Comparison of ENCODE assay signal across 22 cellular contexts in the genomic region with DNA sequence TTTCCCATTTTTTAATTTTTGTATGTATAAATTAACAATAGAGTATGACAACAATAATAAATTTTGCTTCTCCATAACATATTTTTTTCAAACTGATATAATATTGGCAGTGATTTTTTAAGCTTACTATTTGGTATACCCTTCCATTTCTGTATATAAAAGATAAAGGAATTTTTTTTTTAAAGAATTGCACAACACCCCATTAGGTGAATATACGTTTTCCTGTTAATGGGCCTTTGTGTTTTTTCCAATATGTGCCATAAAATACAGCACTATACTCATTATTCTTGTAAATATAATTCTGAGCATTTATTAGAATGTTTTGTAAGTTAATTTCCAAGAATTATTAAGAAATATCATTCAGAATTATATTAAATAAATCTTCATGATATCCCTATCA.
"Had no signal": no experiment of that assay in that cellular context is flagged by ENCODE, and none has a peak within 500 bp of the region (broad histone marks: within the 10 kb centered on the region; RNA-seq: fewer than 3 reads in every experiment).

No MANE protein-coding gene starts in this region.

- H3K36me3 ChIP-seq: esophagus muscularis mucosa, gastrocnemius medialis, heart right ventricle, left lung, lower lobe of right lung had no signal

- ATAC-seq: gastrocnemius medialis; heart right ventricle; left cardiac atrium; left lung; left ventricle myocardium superior; lower lobe of right lung; mucosa of descending colon; naive thymus-derived CD8-positive, alpha-beta T cell had no signal

- DNase-seq: dermis blood vessel endothelial cell; dorsolateral prefrontal cortex; effector CD4-positive, alpha-beta T cell; effector memory CD4-positive, alpha-beta T cell; foreskin melanocyte; gastrocnemius medialis; glutamatergic neuron; head of caudate nucleus; heart right ventricle; hippocampal formation; left cardiac atrium; left lung; left ventricle myocardium superior; lower lobe of right lung; mesenchymal stem cell; mucosa of descending colon; naive B cell; naive thymus-derived CD8-positive, alpha-beta T cell had no signal

- H3K27ac ChIP-seq: coronary artery, esophagus muscularis mucosa, gastrocnemius medialis, heart right ventricle, left lung, lower lobe of right lung had no signal

- H3K9me3 ChIP-seq: lower lobe of right lung, mucosa of descending colon had no signal

- H3K4me1 ChIP-seq: gastrocnemius medialis, heart right ventricle, left lung, lower lobe of right lung had no signal

- H3K27me3 ChIP-seq: dorsolateral prefrontal cortex, esophagus muscularis mucosa, gastrocnemius medialis, heart right ventricle, left lung had no signal

- FAIRE-seq: endothelial cell of umbilical vein, keratinocyte had no signal

- H3K4me3 ChIP-seq: coronary artery, esophagus muscularis mucosa, gastrocnemius medialis, heart right ventricle, left lung, lower lobe of right lung, mucosa of descending colon had no signal
